8 cellular contexts compared by ENCODE assay signal in the genomic region with DNA sequence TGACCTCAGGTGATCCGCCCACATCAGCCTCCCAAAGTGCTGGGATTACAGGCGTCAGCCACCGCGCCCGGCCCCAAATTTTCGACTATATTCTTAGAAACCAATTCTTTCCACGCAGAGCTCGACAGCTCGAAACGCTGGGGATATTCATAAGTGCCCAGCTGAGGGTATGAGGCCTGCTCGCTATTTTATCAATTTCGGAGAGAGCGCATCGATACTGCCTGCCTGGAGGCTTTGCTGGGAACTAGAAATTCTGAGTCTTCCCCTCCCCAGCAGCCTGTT. TPM values are rescaled to one million over a fixed set of nuclear protein-coding genes. Genes with fewer than 3 reads are reported as not detected.
DNase-seq lines count a peak whose midpoint lies in the region; ATAC-seq and TF ChIP-seq lines count a peak whose summit lies in the region.

No MANE protein-coding gene starts in this region.

- no peak for TF ChIP-seq POLR2A in heart left ventricle (IDR thresholded peaks at IDR 0.05)

- H2BK15ac ChIP-seq in mesenchymal stem cell (ENCODE audit: low read depth, poor library complexity, severe bottlenecking): no peak overlapping the region

- WGBS in heart left ventricle, 4 donors: 1 to 4% (median 1%) methylated on average over 14 of the region's 14 CpGs
- 0% methylated on average over 14 of the region's 14 CpGs for WGBS in mesenchymal stem cell

- H2BK5ac ChIP-seq in mesenchymal stem cell (ENCODE audit: low read depth, low read length, poor library complexity, severe bottlenecking): peak overlapping the region; percentile 5

- peak overlapping the region in 11 of 12 donors; percentile 73 to 96 (median 91) for H3K27ac ChIP-seq in heart left ventricle
- peak overlapping the region; percentile 91 to 95 for H3K27ac ChIP-seq in ascending aorta
- H3K27ac ChIP-seq in mesenchymal stem cell (ENCODE audit: low read length, poor library complexity, severe bottlenecking): peak overlapping the region; percentile 78

- H3K27me3 ChIP-seq in heart left ventricle (no peaks in the 10 kb centered on the region), ascending aorta (no peaks in the 10 kb centered on the region), mesenchymal stem cell (ENCODE audit: control insufficient read depth in 1 of 2, insufficient read depth in 1 of 2, low read length in 2 of 2) (no peaks in the 10 kb centered on the region)

- H3K27me3 Mint-ChIP-seq in type B pancreatic cell: no peaks in the 10 kb centered on the region

- peak overlapping the region; percentile 96 for H3K9ac ChIP-seq in mesenchymal stem cell (ENCODE audit: low read length)

- H2BK12ac ChIP-seq in mesenchymal stem cell (ENCODE audit: low read length in 2 of 2): no peak overlapping the region

- H3K4me3 Mint-ChIP-seq in type B pancreatic cell: peak overlapping the region; percentile 97

- no peak for DNase-seq in heart left ventricle
- no peak for DNase-seq in Right ventricle myocardium inferior (ENCODE audit: missing footprints)
- DNase-seq in ascending aorta (ENCODE audit: low spot score in 2 of 2): no peak
- no peak for DNase-seq in mesenchymal stem cell
- DNase-seq in type B pancreatic cell (ENCODE audit: extremely low spot score, unreplicated experiment): no peak
- DNase-seq in NCI-H1048 (lab: John Stamatoyannopoulos, UW): no peak
- no peak for DNase-seq in SKM-1 treated with dmso at 0.1 percent for 144 hours (lab: John Stamatoyannopoulos, UW; ENCODE audit: unreplicated experiment)

- H3K79me1 ChIP-seq in mesenchymal stem cell (replicated peaks; ENCODE audit: low read length, poor library complexity, severe bottlenecking): no peaks in the 10 kb centered on the region

- H3K23ac ChIP-seq in mesenchymal stem cell (ENCODE audit: low read length in 2 of 2): no peak overlapping the region

- no peak for ATAC-seq in heart left ventricle
- no peak for ATAC-seq in Right ventricle myocardium inferior
- no peak for ATAC-seq in HG03139 (IDR thresholded peaks at IDR 0.05; ENCODE audit: unreplicated experiment)

- no peak overlapping the region for H2BK120ac ChIP-seq in mesenchymal stem cell (ENCODE audit: low read depth, low read length)

- H3K36me3 Mint-ChIP-seq in type B pancreatic cell: peaks cover 10% of the 10 kb centered on the region

- H3K4me3 ChIP-seq in heart left ventricle: peak overlapping the region; percentile 50 to 93 (median 79)
- peak overlapping the region; percentile 75 to 90 for H3K4me3 ChIP-seq in ascending aorta
- H3K4me3 ChIP-seq in mesenchymal stem cell (ENCODE audit: insufficient read depth in 1 of 2, low read depth in 1 of 2, low read length in 2 of 2): peak overlapping the region; percentile 61 to 93

- TF ChIP-seq CTCF in heart left ventricle (IDR thresholded peaks at IDR 0.05): no peak
- no peak for TF ChIP-seq CTCF in ascending aorta (IDR thresholded peaks at IDR 0.05)
- no peak for TF ChIP-seq CTCF in type B pancreatic cell (conservative IDR thresholded peaks at IDR 0.05)

- H3K14ac ChIP-seq in mesenchymal stem cell (ENCODE audit: low read length in 2 of 2): peak overlapping the region in 1 of 2 experiments; percentile 39

- H3K9me3 ChIP-seq in heart left ventricle (no peaks in the 10 kb centered on the region), ascending aorta (no peaks in the 10 kb centered on the region), mesenchymal stem cell (ENCODE audit: control insufficient read depth, low read length) (no peaks in the 10 kb centered on the region)

- peaks cover 26% of the 10 kb centered on the region for H3K4me1 Mint-ChIP-seq in type B pancreatic cell (ENCODE audit: unreplicated experiment)

- H4K91ac ChIP-seq in mesenchymal stem cell (ENCODE audit: low read length): no peak overlapping the region

- intact Hi-C loops in heart left ventricle (cut with DNase I) (loop anchor here in 1 of 10 donors (5.0 kb wide), 1 partner anchor 90 kb away; a partner anchor contains a TSS), Right ventricle myocardium inferior (cut with DNase I) (loop anchor here (2.0 kb wide), 1 partner anchor 88 kb away; a partner anchor contains a TSS), ascending aorta (cut with DNase I) (loop anchor here (1.0 to 10.0 kb wide), 2 partner anchors 88 to 968 kb away; a partner anchor contains a TSS)

- H3K36me3 ChIP-seq in heart left ventricle (peaks cover 0 to 28% (median 5%) of the 10 kb centered on the region in 9 donors), ascending aorta (peaks cover 0 to 5% of the 10 kb centered on the region in 2 donors), mesenchymal stem cell (ENCODE audit: control insufficient read depth in 1 of 2, insufficient read depth in 2 of 2, low read depth in 1 of 2, low read length in 2 of 2) (peaks cover 3 to 22% of the 10 kb centered on the region in 2 experiments)

- peak overlapping the region; percentile 96 for H3K27ac Mint-ChIP-seq in type B pancreatic cell

- no peak overlapping the region for H4K8ac ChIP-seq in mesenchymal stem cell (ENCODE audit: low read length)

- H3K4me2 ChIP-seq in mesenchymal stem cell (ENCODE audit: low read length, poor library complexity, severe bottlenecking): peak overlapping the region; percentile 68

- H2AK5ac ChIP-seq in mesenchymal stem cell (ENCODE audit: low read length, severe bottlenecking): peak overlapping the region; percentile 14

- H3K18ac ChIP-seq in mesenchymal stem cell (ENCODE audit: low read depth in 1 of 2, low read length in 2 of 2): peak overlapping the region in 1 of 2 experiments; percentile 56

- H2AFZ ChIP-seq in mesenchymal stem cell (ENCODE audit: low read depth, low read length): no peak overlapping the region

- peak overlapping the region in 1 of 2 experiments; percentile 82 for H3K4ac ChIP-seq in mesenchymal stem cell (ENCODE audit: low read depth in 1 of 2, low read length in 2 of 2)

- no peaks in the 10 kb centered on the region for H3K9me3 Mint-ChIP-seq in type B pancreatic cell

- H3K4me1 ChIP-seq in heart left ventricle: peaks cover 4 to 70% (median 30%) of the 10 kb centered on the region in 12 donors
- H3K4me1 ChIP-seq in ascending aorta: peaks cover 9 to 26% of the 10 kb centered on the region in 2 donors
- peaks cover 5% of the 10 kb centered on the region for H3K4me1 ChIP-seq in mesenchymal stem cell (ENCODE audit: control insufficient read depth, insufficient read depth, low read depth, low read length)

RNA-seq across cellular contexts. Expression of a gene that starts 0.4 kb away (rescaled TPM):
- total RNA-seq in heart left ventricle (10 to 100 TPM in 2 of 9 donors, 1 to 10 TPM in 7; 6.7 to 20.1 (median 9.0) TPM), Right ventricle myocardium inferior (10.2 TPM), ascending aorta (125 TPM), type B pancreatic cell (ENCODE audit: low replicate concordance) (23.1 and 25.9 TPM in 2 replicates)
- 10 to 100 TPM; 17.7 to 25.2 TPM for polyA plus RNA-seq in heart left ventricle
- polyA plus RNA-seq in mesenchymal stem cell (2013, experiment 1 of 2): 31.8 TPM
- polyA plus RNA-seq in mesenchymal stem cell (2013, experiment 2 of 2): 32.0 TPM

RNA-seq across cellular contexts. Expression of a gene that starts 0.6 kb away (rescaled TPM):
- 100 to 1,000 TPM in 1 of 9 donors, 10 to 100 TPM in 8; 36.1 to 181 (median 50.1) TPM for total RNA-seq in heart left ventricle
- polyA plus RNA-seq in heart left ventricle: 10 to 100 TPM; 19.3 to 54.6 TPM
- total RNA-seq in Right ventricle myocardium inferior: 50.6 TPM
- 183 TPM for total RNA-seq in ascending aorta
- polyA plus RNA-seq in mesenchymal stem cell (2013, experiment 1 of 2): 116 TPM
- 116 TPM for polyA plus RNA-seq in mesenchymal stem cell (2013, experiment 2 of 2)
- 124 and 157 TPM in 2 replicates for total RNA-seq in type B pancreatic cell (ENCODE audit: low replicate concordance)
